1 cellular context compared by ENCODE assay signal in the genomic region with DNA sequence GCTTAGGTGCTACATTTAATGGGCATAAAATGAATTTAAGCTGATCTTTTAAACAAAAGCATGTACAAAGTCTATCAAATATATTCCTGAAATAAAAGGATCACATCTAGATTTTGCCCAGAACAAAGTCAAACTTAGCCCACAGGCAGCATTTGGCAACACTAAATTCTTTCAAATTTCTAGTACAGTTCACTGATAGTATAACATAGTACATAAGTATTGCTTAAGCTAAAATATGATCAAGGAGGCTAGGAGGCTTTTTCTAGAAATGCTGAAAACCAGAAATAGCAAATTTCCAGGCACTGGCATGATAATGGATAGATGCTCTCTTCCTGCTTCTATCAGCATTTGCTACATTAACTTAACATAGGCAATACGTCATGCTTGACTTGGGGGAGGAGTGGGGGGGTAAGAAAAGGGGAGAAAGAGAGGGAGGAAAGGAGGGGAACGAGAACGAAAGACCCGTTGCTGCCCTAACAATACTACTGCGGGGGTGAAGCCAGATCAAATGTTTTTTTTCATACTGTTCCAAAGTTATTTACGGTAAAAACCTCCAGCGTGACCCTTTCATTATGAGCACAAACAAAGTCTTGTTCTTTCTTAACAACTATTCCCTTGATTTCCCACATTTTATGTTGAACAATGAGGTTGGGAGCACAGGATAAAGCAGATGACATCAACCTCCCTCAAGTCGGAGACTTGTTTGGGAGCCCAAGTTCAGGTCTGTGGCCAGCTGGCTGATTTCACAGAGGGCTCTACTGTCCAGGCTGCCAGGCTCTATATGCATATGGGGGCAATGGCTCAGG.
TF ChIP-seq lines count a peak whose summit lies in the region.

No MANE protein-coding gene starts in this region.

TF ChIP-seq in IMR-90, 13 proteins besides CTCF, POLR2A, EP300 and RAD21 (continued from another document):
- no peak for TF ChIP-seq CHD1 (IDR thresholded peaks at IDR 0.05; ENCODE audit: low read depth, low read length)
- TF ChIP-seq BHLHE40 (IDR thresholded peaks at IDR 0.05; ENCODE audit: low read depth, low read length): no peak
- TF ChIP-seq MXI1 (IDR thresholded peaks at IDR 0.05; ENCODE audit: borderline replicate concordance, low read depth, low read length): no peak
- TF ChIP-seq, protein P1, sequence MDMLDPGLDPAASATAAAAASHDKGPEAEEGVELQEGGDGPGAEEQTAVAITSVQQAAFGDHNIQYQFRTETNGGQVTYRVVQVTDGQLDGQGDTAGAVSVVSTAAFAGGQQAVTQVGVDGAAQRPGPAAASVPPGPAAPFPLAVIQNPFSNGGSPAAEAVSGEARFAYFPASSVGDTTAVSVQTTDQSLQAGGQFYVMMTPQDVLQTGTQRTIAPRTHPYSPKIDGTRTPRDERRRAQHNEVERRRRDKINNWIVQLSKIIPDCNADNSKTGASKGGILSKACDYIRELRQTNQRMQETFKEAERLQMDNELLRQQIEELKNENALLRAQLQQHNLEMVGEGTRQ (IDR thresholded peaks at IDR 0.05; ENCODE audit: low read depth, low read length): no peak
- no peak for TF ChIP-seq MAFK (IDR thresholded peaks at IDR 0.05; ENCODE audit: low read depth, low read length)
- TF ChIP-seq RFX5 (IDR thresholded peaks at IDR 0.05; ENCODE audit: low read depth, low read length): no peak
- TF ChIP-seq, protein P2, sequence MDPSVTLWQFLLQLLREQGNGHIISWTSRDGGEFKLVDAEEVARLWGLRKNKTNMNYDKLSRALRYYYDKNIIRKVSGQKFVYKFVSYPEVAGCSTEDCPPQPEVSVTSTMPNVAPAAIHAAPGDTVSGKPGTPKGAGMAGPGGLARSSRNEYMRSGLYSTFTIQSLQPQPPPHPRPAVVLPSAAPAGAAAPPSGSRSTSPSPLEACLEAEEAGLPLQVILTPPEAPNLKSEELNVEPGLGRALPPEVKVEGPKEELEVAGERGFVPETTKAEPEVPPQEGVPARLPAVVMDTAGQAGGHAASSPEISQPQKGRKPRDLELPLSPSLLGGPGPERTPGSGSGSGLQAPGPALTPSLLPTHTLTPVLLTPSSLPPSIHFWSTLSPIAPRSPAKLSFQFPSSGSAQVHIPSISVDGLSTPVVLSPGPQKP (IDR thresholded peaks at IDR 0.05; ENCODE audit: borderline replicate concordance, low read depth, low read length): no peak
- no peak for TF ChIP-seq RCOR1 (IDR thresholded peaks at IDR 0.05; ENCODE audit: insufficient replicate concordance, low read length)
- TF ChIP-seq NFE2L2 (IDR thresholded peaks at IDR 0.05; ENCODE audit: low read depth, low read length): no peak
